8 cellular contexts compared by ENCODE assay signal in genomic region chr6:133817460-133818047, GRCh38.
DNase-seq lines count a peak whose midpoint lies in the region; ATAC-seq, FAIRE-seq and TF ChIP-seq lines count a peak whose summit lies in the region.

No MANE protein-coding gene starts in this region.

- H2BK15ac ChIP-seq in neuronal stem cell (ENCODE audit: low read length) = no peak overlapping the region

- no peak overlapping the region for H3K4me2 ChIP-seq in neuronal stem cell (ENCODE audit: insufficient read depth, low read length, poor library complexity, severe bottlenecking)

- H3K18ac ChIP-seq in neuronal stem cell (ENCODE audit: low read length) = no peak overlapping the region

- H3K27me3 Mint-ChIP-seq in CD14-positive monocyte (ENCODE audit: low read depth in 3 of 3) (peaks cover 0 to 3% (median 2%) of the 10 kb centered on the region in 3 donors), osteocyte (ENCODE audit: unreplicated experiment) (peaks cover 3% of the 10 kb centered on the region)

- TF ChIP-seq POLR2A in body of pancreas (IDR thresholded peaks at IDR 0.05) = no peak

- no peak for FAIRE-seq in frontal cortex (lab: Jason Lieb, UNC)

- H3K9ac ChIP-seq in neuronal stem cell (ENCODE audit: low read depth, low read length, poor library complexity) = no peak overlapping the region

- no peak overlapping the region for H4K8ac ChIP-seq in neuronal stem cell (ENCODE audit: low read depth, low read length)

- H3K4me3 Mint-ChIP-seq in CD14-positive monocyte (no peak overlapping the region), osteocyte (ENCODE audit: unreplicated experiment) (no peak overlapping the region)

- WGBS in body of pancreas, 2 donors = 54 to 74% methylated on average over 8 to 9 of the region's 9 CpGs
- 100% methylated on average over 1 of the region's 9 CpGs; no CpG with 5 or more reads in 1 of the 2 donors for WGBS in neuronal stem cell (ENCODE audit: extremely low coverage in 2 of 2, insufficient read length in 2 of 2, insufficient replicate concordance in 1 of 2), 2 donors

- H3K27me3 ChIP-seq in body of pancreas = no peaks in the 10 kb centered on the region
- peaks cover 0 to 2% (median 0%) of the 10 kb centered on the region in 3 experiments for H3K27me3 ChIP-seq in neuronal stem cell (ENCODE audit: control insufficient read depth in 3 of 3, insufficient read depth in 3 of 3, low read depth in 1 of 3, low read length in 3 of 3)

- intact Hi-C loops in CD14-positive monocyte (cut with micrococcal nuclease) = no loop called here
- intact Hi-C loops in body of pancreas (cut with DNase I) = no loop called here

- peaks cover 0 to 5% (median 1%) of the 10 kb centered on the region in 7 donors for H3K9me3 Mint-ChIP-seq in CD14-positive monocyte
- no peaks in the 10 kb centered on the region for H3K9me3 Mint-ChIP-seq in osteocyte (ENCODE audit: unreplicated experiment)

- no peak overlapping the region for H3K4me3 ChIP-seq in body of pancreas
- H3K4me3 ChIP-seq in neuronal stem cell (ENCODE audit: low read length in 2 of 2) = no peak overlapping the region

- no peak overlapping the region for H2AK5ac ChIP-seq in neuronal stem cell (ENCODE audit: low read depth, low read length)

- no peak overlapping the region for H2AFZ ChIP-seq in neuronal stem cell (ENCODE audit: low read length)

- no peak overlapping the region for H2BK12ac ChIP-seq in neuronal stem cell (ENCODE audit: low read length)

- no peaks in the 10 kb centered on the region for H3K79me1 ChIP-seq in neuronal stem cell (ENCODE audit: low read depth, low read length)

- H3K4ac ChIP-seq in neuronal stem cell (ENCODE audit: low read length) = no peak overlapping the region

- H3K4me1 Mint-ChIP-seq in CD14-positive monocyte = no peaks in the 10 kb centered on the region
- no peaks in the 10 kb centered on the region for H3K4me1 Mint-ChIP-seq in osteocyte (ENCODE audit: unreplicated experiment)

- no peak for DNase-seq in CD14-positive monocyte (ENCODE audit: low spot score)
- DNase-seq in OCI-M1 (lab: John Stamatoyannopoulos, UW) = peak; percentile 47
- peak in 2 of 4 donors; percentile 25 to 31 for DNase-seq in body of pancreas
- DNase-seq in osteocyte (ENCODE audit: extremely low spot score, unreplicated experiment) = no peak
- no peak for DNase-seq in epidermal melanocyte (ENCODE audit: insufficient read length, low spot score)
- DNase-seq in frontal cortex (ENCODE audit: low spot score in 2 of 2) = no peak
- DNase-seq in neuronal stem cell (ENCODE audit: low spot score) = no peak

- H4K91ac ChIP-seq in neuronal stem cell (ENCODE audit: low read depth, low read length, poor library complexity) = no peak overlapping the region

- no peak overlapping the region for H3K27ac ChIP-seq in body of pancreas
- H3K27ac ChIP-seq in neuronal stem cell (replicated peaks; ENCODE audit: low read length) = no peak overlapping the region

- H3K36me3 ChIP-seq in body of pancreas (replicated peaks in 1 of 2; ENCODE audit: insufficient read depth in 1 of 2, low read depth in 2 of 2) (no peaks in the 10 kb centered on the region), neuronal stem cell (replicated peaks in 1 of 2; ENCODE audit: control insufficient read depth in 2 of 2, insufficient read depth in 2 of 2, low read length in 2 of 2) (no peaks in the 10 kb centered on the region)

- H3K14ac ChIP-seq in neuronal stem cell (ENCODE audit: low read length) = no peak overlapping the region

- no peak overlapping the region for H2BK5ac ChIP-seq in neuronal stem cell (ENCODE audit: low read length)

- no peak overlapping the region for H2BK120ac ChIP-seq in neuronal stem cell (ENCODE audit: low read depth, low read length)

- no peaks in the 10 kb centered on the region for H3K9me3 ChIP-seq in body of pancreas
- no peaks in the 10 kb centered on the region for H3K9me3 ChIP-seq in neuronal stem cell (replicated peaks in 1 of 2; ENCODE audit: control insufficient read depth in 2 of 2, insufficient read depth in 1 of 2, low read depth in 1 of 2, low read length in 2 of 2)

- TF ChIP-seq CTCF in CD14-positive monocyte (IDR thresholded peaks at IDR 0.05) (peak; percentile 91), body of pancreas (IDR thresholded peaks at IDR 0.05) (peak in 6 of 7 experiments; percentile 18 to 46 (median 23)), osteocyte (IDR thresholded peaks at IDR 0.05) (peak; percentile 59)

- H3K27ac Mint-ChIP-seq in CD14-positive monocyte = peak overlapping the region in 1 of 7 donors; percentile 42
- no peak overlapping the region for H3K27ac Mint-ChIP-seq in osteocyte (ENCODE audit: unreplicated experiment)

- H3K4me1 ChIP-seq in body of pancreas = no peaks in the 10 kb centered on the region
- no peaks in the 10 kb centered on the region for H3K4me1 ChIP-seq in neuronal stem cell (ENCODE audit: control insufficient read depth in 2 of 2, insufficient read depth in 1 of 2, low read depth in 1 of 2, low read length in 2 of 2)

- H3K23ac ChIP-seq in neuronal stem cell (ENCODE audit: low read depth, low read length, poor library complexity) = no peak overlapping the region

- ATAC-seq in GM21381 (IDR thresholded peaks at IDR 0.05; ENCODE audit: unreplicated experiment) = peak; percentile 58
- no peak for ATAC-seq in body of pancreas

- H3K36me3 Mint-ChIP-seq in CD14-positive monocyte (no peaks in the 10 kb centered on the region), osteocyte (ENCODE audit: unreplicated experiment) (no peaks in the 10 kb centered on the region)

Comparison
In these comparisons a context has a peak if more than half of its experiments do, and no peak if none do; other contexts are left out.
1. CTCF ChIP-seq: peak in every context shown above with its lines; median percentile 91 in CD14-positive monocyte; 59 in osteocyte; 23 in body of pancreas.